Comparison of ENCODE assay signal across 1 cellular context in the genomic region with DNA sequence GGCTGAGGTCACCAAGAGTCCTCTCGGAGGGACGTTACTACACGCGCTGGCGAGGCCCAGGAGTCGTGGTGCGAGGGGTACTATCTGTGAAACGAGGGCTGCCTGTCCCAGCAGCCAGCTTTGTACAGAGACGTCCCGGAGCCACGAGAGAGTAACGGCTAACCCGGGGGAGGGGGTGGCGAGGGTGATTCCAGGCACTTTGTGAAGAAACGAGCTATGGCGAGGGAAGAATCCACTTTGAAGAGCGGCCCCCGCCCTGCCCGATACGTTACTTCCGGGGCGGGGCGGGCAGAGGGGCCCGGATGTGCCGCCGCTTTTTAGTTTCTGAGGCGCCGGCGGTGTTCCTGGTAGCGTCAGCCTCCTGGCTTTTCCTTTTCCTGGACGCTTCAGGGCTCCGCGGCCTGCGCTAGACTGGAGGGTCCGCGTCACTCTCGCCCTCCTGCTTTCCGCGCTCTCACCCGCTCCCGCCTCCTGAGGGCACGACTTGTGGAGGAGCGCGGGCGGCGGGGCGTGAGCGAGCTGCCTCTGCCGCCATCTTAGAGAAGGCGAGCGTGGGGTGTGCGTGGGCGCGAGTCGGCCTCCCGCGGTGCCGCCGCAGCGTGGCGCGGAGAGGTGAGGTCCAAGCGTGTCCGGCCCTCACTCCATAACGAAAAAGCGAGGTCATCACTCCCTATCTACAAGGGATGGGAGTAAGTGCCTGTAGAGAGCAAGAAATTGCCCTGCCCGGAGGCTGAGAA.
A peak's percentile ranks its signal among the peaks of the same experiment; 100 is the strongest.
TF ChIP-seq lines count a peak whose summit lies in the region.

No MANE protein-coding gene starts in this region.

TF ChIP-seq in HepG2, 621 proteins besides CTCF, POLR2A, EP300 and RAD21 (continued from another document and continues in another):
- TF ChIP-seq SCMH1 (CRISPR knock-in tag; IDR thresholded peaks at IDR 0.05; ENCODE audit: borderline replicate concordance) (no peak), ZNF674 (CRISPR knock-in tag; IDR thresholded peaks at IDR 0.05; ENCODE audit: low read depth) (peak; percentile 75; the same call in 1 of the 2 replicates), MEIS1 (CRISPR knock-in tag; IDR thresholded peaks at IDR 0.05; ENCODE audit: borderline replicate concordance) (peak; percentile 82; the same call in 1 of the 2 replicates), ARID2 (CRISPR knock-in tag; IDR thresholded peaks at IDR 0.05; ENCODE audit: borderline replicate concordance) (peak; percentile 42; the same call in 1 of the 2 replicates), ZKSCAN8 (CRISPR knock-in tag; IDR thresholded peaks at IDR 0.05; ENCODE audit: borderline replicate concordance) (peak; percentile 31; the same call in 1 of the 2 replicates), ZNF34 (CRISPR knock-in tag; IDR thresholded peaks at IDR 0.05; ENCODE audit: borderline replicate concordance) (peak; percentile 76; the same call in 1 of the 2 replicates), ZNF224 (CRISPR knock-in tag; IDR thresholded peaks at IDR 0.05) (peak; percentile 47; the same call in 1 of the 2 replicates), ZSCAN31 (CRISPR knock-in tag; IDR thresholded peaks at IDR 0.05; ENCODE audit: low read depth) (peak; percentile 97), NFE2 (CRISPR knock-in tag; IDR thresholded peaks at IDR 0.05) (no peak), ZNF343 (CRISPR knock-in tag; IDR thresholded peaks at IDR 0.05) (peak; percentile 71; the same call in 1 of the 2 replicates), ZFP1 (CRISPR knock-in tag; IDR thresholded peaks at IDR 0.05) (no peak), ATM (IDR thresholded peaks at IDR 0.05; ENCODE audit: borderline replicate concordance) (no peak), YY1 (IDR thresholded peaks at IDR 0.05; ENCODE audit: insufficient read depth, insufficient replicate concordance, low read depth, low read length) (peak; percentile 93), ZNF282 (IDR thresholded peaks at IDR 0.05; ENCODE audit: partially characterized antibody) (no peak), ZNF605 (CRISPR knock-in tag; IDR thresholded peaks at IDR 0.05) (peak; percentile 95), ZKSCAN5 (CRISPR knock-in tag; IDR thresholded peaks at IDR 0.05) (no peak), NFYB (CRISPR knock-in tag; IDR thresholded peaks at IDR 0.05) (no peak), DNMT1 (CRISPR knock-in tag; IDR thresholded peaks at IDR 0.05) (no peak; the same call in 1 of the 2 replicates), PHB2 (IDR thresholded peaks at IDR 0.05; ENCODE audit: partially characterized antibody) (no peak), ZNF570 (CRISPR knock-in tag; IDR thresholded peaks at IDR 0.05; ENCODE audit: borderline replicate concordance) (no peak; the same call in 1 of the 2 replicates), KLF13 (CRISPR knock-in tag; IDR thresholded peaks at IDR 0.05) (0 out of 2 replicates have a peak, but pooled peaks have one; percentile 1), KLF9 (CRISPR knock-in tag; IDR thresholded peaks at IDR 0.05; ENCODE audit: low read depth) (0 out of 2 replicates have a peak, but pooled peaks have one; percentile 36), TOPORS (CRISPR knock-in tag; IDR thresholded peaks at IDR 0.05) (no peak; the same call in none of the 2 replicates), ZNF883 (CRISPR knock-in tag; IDR thresholded peaks at IDR 0.05; ENCODE audit: not compliant biosample characterization) (peak; percentile 98), KLF16 (CRISPR knock-in tag; IDR thresholded peaks at IDR 0.05) (peak in 1 of 2 experiments; percentile 73; a peak in 1 of 4 replicates), ZBTB7B (CRISPR knock-in tag; IDR thresholded peaks at IDR 0.05) (peak; percentile 26; the same call in 1 of the 2 replicates), SP1 (IDR thresholded peaks at IDR 0.05) (no peak), SP1 (CRISPR knock-in tag; IDR thresholded peaks at IDR 0.05) (peak; percentile 0; the same call in 1 of the 2 replicates), JARID2 (CRISPR knock-in tag; IDR thresholded peaks at IDR 0.05; ENCODE audit: insufficient replicate concordance) (peak; percentile 19), ATAD3A (CRISPR knock-in tag; IDR thresholded peaks at IDR 0.05) (no peak)
- TF ChIP-seq, protein P1, sequence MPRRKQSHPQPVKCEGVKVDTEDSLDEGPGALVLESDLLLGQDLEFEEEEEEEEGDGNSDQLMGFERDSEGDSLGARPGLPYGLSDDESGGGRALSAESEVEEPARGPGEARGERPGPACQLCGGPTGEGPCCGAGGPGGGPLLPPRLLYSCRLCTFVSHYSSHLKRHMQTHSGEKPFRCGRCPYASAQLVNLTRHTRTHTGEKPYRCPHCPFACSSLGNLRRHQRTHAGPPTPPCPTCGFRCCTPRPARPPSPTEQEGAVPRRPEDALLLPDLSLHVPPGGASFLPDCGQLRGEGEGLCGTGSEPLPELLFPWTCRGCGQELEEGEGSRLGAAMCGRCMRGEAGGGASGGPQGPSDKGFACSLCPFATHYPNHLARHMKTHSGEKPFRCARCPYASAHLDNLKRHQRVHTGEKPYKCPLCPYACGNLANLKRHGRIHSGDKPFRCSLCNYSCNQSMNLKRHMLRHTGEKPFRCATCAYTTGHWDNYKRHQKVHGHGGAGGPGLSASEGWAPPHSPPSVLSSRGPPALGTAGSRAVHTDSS (CRISPR knock-in tag; conservative IDR thresholded peaks at IDR 0.05): no peak
- TF ChIP-seq, protein P2, sequence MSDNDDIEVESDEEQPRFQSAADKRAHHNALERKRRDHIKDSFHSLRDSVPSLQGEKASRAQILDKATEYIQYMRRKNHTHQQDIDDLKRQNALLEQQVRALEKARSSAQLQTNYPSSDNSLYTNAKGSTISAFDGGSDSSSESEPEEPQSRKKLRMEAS (IDR thresholded peaks at IDR 0.05): peak; percentile 79
- TF ChIP-seq, protein P3, sequence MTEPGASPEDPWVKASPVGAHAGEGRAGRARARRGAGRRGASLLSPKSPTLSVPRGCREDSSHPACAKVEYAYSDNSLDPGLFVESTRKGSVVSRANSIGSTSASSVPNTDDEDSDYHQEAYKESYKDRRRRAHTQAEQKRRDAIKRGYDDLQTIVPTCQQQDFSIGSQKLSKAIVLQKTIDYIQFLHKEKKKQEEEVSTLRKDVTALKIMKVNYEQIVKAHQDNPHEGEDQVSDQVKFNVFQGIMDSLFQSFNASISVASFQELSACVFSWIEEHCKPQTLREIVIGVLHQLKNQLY (CRISPR knock-in tag; IDR thresholded peaks at IDR 0.05): peak; percentile 22; the same call in 1 of the 2 replicates
- TF ChIP-seq, protein P4, sequence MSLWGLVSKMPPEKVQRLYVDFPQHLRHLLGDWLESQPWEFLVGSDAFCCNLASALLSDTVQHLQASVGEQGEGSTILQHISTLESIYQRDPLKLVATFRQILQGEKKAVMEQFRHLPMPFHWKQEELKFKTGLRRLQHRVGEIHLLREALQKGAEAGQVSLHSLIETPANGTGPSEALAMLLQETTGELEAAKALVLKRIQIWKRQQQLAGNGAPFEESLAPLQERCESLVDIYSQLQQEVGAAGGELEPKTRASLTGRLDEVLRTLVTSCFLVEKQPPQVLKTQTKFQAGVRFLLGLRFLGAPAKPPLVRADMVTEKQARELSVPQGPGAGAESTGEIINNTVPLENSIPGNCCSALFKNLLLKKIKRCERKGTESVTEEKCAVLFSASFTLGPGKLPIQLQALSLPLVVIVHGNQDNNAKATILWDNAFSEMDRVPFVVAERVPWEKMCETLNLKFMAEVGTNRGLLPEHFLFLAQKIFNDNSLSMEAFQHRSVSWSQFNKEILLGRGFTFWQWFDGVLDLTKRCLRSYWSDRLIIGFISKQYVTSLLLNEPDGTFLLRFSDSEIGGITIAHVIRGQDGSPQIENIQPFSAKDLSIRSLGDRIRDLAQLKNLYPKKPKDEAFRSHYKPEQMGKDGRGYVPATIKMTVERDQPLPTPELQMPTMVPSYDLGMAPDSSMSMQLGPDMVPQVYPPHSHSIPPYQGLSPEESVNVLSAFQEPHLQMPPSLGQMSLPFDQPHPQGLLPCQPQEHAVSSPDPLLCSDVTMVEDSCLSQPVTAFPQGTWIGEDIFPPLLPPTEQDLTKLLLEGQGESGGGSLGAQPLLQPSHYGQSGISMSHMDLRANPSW (CRISPR knock-in tag; IDR thresholded peaks at IDR 0.05; ENCODE audit: borderline replicate concordance): no peak; the same call in 1 of the 2 replicates
- TF ChIP-seq, protein P5, sequence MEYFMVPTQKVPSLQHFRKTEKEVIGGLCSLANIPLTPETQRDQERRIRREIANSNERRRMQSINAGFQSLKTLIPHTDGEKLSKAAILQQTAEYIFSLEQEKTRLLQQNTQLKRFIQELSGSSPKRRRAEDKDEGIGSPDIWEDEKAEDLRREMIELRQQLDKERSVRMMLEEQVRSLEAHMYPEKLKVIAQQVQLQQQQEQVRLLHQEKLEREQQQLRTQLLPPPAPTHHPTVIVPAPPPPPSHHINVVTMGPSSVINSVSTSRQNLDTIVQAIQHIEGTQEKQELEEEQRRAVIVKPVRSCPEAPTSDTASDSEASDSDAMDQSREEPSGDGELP (IDR thresholded peaks at IDR 0.05; ENCODE audit: borderline replicate concordance, low read depth): no peak
- TF ChIP-seq, protein P6, sequence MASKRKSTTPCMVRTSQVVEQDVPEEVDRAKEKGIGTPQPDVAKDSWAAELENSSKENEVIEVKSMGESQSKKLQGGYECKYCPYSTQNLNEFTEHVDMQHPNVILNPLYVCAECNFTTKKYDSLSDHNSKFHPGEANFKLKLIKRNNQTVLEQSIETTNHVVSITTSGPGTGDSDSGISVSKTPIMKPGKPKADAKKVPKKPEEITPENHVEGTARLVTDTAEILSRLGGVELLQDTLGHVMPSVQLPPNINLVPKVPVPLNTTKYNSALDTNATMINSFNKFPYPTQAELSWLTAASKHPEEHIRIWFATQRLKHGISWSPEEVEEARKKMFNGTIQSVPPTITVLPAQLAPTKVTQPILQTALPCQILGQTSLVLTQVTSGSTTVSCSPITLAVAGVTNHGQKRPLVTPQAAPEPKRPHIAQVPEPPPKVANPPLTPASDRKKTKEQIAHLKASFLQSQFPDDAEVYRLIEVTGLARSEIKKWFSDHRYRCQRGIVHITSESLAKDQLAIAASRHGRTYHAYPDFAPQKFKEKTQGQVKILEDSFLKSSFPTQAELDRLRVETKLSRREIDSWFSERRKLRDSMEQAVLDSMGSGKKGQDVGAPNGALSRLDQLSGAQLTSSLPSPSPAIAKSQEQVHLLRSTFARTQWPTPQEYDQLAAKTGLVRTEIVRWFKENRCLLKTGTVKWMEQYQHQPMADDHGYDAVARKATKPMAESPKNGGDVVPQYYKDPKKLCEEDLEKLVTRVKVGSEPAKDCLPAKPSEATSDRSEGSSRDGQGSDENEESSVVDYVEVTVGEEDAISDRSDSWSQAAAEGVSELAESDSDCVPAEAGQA (IDR thresholded peaks at IDR 0.05; ENCODE audit: low read depth): peak; percentile 65; the same call in 1 of the 2 replicates
- TF ChIP-seq, protein P6 (CRISPR knock-in tag; IDR thresholded peaks at IDR 0.05; ENCODE audit: borderline replicate concordance): 0 out of 2 replicates have a peak, but pooled peaks have one; percentile 78
- TF ChIP-seq, protein P7, sequence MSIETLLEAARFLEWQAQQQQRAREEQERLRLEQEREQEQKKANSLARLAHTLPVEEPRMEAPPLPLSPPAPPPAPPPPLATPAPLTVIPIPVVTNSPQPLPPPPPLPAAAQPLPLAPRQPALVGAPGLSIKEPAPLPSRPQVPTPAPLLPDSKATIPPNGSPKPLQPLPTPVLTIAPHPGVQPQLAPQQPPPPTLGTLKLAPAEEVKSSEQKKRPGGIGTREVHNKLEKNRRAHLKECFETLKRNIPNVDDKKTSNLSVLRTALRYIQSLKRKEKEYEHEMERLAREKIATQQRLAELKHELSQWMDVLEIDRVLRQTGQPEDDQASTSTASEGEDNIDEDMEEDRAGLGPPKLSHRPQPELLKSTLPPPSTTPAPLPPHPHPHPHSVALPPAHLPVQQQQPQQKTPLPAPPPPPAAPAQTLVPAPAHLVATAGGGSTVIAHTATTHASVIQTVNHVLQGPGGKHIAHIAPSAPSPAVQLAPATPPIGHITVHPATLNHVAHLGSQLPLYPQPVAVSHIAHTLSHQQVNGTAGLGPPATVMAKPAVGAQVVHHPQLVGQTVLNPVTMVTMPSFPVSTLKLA (IDR thresholded peaks at IDR 0.05): no peak
- TF ChIP-seq, protein P8, sequence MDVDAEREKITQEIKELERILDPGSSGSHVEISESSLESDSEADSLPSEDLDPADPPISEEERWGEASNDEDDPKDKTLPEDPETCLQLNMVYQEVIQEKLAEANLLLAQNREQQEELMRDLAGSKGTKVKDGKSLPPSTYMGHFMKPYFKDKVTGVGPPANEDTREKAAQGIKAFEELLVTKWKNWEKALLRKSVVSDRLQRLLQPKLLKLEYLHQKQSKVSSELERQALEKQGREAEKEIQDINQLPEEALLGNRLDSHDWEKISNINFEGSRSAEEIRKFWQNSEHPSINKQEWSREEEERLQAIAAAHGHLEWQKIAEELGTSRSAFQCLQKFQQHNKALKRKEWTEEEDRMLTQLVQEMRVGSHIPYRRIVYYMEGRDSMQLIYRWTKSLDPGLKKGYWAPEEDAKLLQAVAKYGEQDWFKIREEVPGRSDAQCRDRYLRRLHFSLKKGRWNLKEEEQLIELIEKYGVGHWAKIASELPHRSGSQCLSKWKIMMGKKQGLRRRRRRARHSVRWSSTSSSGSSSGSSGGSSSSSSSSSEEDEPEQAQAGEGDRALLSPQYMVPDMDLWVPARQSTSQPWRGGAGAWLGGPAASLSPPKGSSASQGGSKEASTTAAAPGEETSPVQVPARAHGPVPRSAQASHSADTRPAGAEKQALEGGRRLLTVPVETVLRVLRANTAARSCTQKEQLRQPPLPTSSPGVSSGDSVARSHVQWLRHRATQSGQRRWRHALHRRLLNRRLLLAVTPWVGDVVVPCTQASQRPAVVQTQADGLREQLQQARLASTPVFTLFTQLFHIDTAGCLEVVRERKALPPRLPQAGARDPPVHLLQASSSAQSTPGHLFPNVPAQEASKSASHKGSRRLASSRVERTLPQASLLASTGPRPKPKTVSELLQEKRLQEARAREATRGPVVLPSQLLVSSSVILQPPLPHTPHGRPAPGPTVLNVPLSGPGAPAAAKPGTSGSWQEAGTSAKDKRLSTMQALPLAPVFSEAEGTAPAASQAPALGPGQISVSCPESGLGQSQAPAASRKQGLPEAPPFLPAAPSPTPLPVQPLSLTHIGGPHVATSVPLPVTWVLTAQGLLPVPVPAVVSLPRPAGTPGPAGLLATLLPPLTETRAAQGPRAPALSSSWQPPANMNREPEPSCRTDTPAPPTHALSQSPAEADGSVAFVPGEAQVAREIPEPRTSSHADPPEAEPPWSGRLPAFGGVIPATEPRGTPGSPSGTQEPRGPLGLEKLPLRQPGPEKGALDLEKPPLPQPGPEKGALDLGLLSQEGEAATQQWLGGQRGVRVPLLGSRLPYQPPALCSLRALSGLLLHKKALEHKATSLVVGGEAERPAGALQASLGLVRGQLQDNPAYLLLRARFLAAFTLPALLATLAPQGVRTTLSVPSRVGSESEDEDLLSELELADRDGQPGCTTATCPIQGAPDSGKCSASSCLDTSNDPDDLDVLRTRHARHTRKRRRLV (CRISPR knock-in tag; IDR thresholded peaks at IDR 0.05): peak; percentile 91
